15 cellular contexts compared by ENCODE assay signal in the genomic region with DNA sequence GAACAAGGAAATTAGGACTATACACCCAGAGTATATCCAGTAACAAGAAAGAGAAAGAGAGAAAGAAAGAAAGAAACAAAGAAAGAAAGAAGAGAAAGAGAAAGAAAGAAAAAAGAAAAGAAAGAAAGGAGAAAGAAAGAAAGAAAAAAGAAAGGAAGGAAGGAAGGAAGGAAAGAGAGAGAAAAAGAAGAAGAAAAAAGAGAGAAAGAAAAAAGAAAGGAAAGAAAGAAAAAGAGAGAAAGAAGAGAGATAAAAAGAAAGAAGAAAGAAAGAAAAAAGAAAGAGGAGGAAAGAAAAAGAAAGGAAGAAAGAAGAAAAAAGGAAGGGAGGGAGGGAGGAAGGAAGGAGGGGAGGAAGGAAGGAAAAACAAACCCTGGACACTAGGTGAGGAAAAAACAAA.
DNase-seq lines count a peak whose midpoint lies in the region; ATAC-seq and TF ChIP-seq lines count a peak whose summit lies in the region.
"Had no signal": no experiment of that assay in that cellular context is flagged by ENCODE, and none has a peak within 500 bp of the region (broad histone marks: within the 10 kb centered on the region; RNA-seq: fewer than 3 reads in every experiment).

No MANE protein-coding gene starts in this region.

- peaks cover under 1% of the 10 kb centered on the region for H3K9me3 Mint-ChIP-seq in activated CD8-positive, alpha-beta T cell treated with anti-CD3 and anti-CD28 coated beads for 36 hours
- H3K9me3 Mint-ChIP-seq in activated CD8-positive, alpha-beta T cell treated with anti-CD3 and anti-CD28 coated beads, Interleukin-2, amount 10 ng/mL, durations not matched to agents 7 days and 5 days (ENCODE audit: insufficient read depth) = peaks cover 8% of the 10 kb centered on the region
- no peaks in the 10 kb centered on the region for H3K9me3 Mint-ChIP-seq in CD4-positive, alpha-beta T cell

- CTCF ChIA-PET in activated CD8-positive, alpha-beta T cell treated with anti-CD3 and anti-CD28 coated beads for 36 hours (lab: Charles Lee) = no interaction called here
- CTCF ChIA-PET in activated CD8-positive, alpha-beta T cell treated with anti-CD3 and anti-CD28 coated beads, Interleukin-2, amount 10 ng/mL, durations not matched to agents 7 days and 5 days (lab: Charles Lee) = no interaction called here
- CTCF ChIA-PET in CD4-positive, alpha-beta T cell (lab: Charles Lee) = interaction anchor here (1.8 kb wide), 1 partner anchor 9 kb away, joined by 3 read pairs; no protein-coding TSS in a partner anchor
- CTCF ChIA-PET in HEK293 (lab: Yijun Ruan, JAX) = no interaction called here

- no peaks in the 10 kb centered on the region for H3K9me3 ChIP-seq in CD4-positive, alpha-beta T cell (ENCODE audit: control insufficient read depth, low read length)
- H3K9me3 ChIP-seq in HEK293 (ENCODE audit: control insufficient read depth, insufficient read depth, low read depth, low read length) = no peaks in the 10 kb centered on the region
- H3K9me3 ChIP-seq: A549, Caco-2 had no signal

- no peak overlapping the region for H3K4me3 ChIP-seq in HEK293 (ENCODE audit: low read depth, low read length)
- H3K4me3 ChIP-seq: A549, BLaER1 had no signal

- H3K27me3 ChIP-seq in CD4-positive, alpha-beta T cell (ENCODE audit: control insufficient read depth, insufficient read depth, low read length) = no peaks in the 10 kb centered on the region
- H3K27me3 ChIP-seq: BLaER1 had no signal

- intact Hi-C loops in activated CD8-positive, alpha-beta T cell treated with anti-CD3 and anti-CD28 coated beads for 36 hours (cut with micrococcal nuclease) = no loop called here
- intact Hi-C loops in CD4-positive, alpha-beta T cell (cut with DNase I, micrococcal nuclease) = no loop called here

- DNase-seq in activated CD8-positive, alpha-beta T cell treated with anti-CD3 and anti-CD28 coated beads for 36 hours = no peak
- no peak for DNase-seq in activated CD8-positive, alpha-beta T cell treated with anti-CD3 and anti-CD28 coated beads, Interleukin-2, amount 10 ng/mL, durations not matched to agents 7 days and 5 days
- no peak for DNase-seq in CD4-positive, alpha-beta T cell
- no peak for DNase-seq in NCI-H1048 (lab: John Stamatoyannopoulos, UW)
- DNase-seq: AML-193, Caco-2, HCEC 1CT, HFFc6 had no signal

- H3K36me3 ChIP-seq in HEK293 (ENCODE audit: control insufficient read depth in 2 of 2, insufficient read depth in 1 of 2, low read length in 2 of 2) = no peaks in the 10 kb centered on the region
- H3K36me3 ChIP-seq: BLaER1 had no signal

- no peak overlapping the region for H3K27ac ChIP-seq in CD4-positive, alpha-beta T cell (ENCODE audit: low read depth, low read length)
- no peak overlapping the region for H3K27ac ChIP-seq in HEK293 (ENCODE audit: extremely low read depth, low read depth, low read length)
- H3K27ac ChIP-seq: 22Rv1, A549, BLaER1, KMS-11 had no signal

- H3K36me3 Mint-ChIP-seq in activated CD8-positive, alpha-beta T cell treated with anti-CD3 and anti-CD28 coated beads for 36 hours (ENCODE audit: low read depth) = no peaks in the 10 kb centered on the region
- no peaks in the 10 kb centered on the region for H3K36me3 Mint-ChIP-seq in activated CD8-positive, alpha-beta T cell treated with anti-CD3 and anti-CD28 coated beads, Interleukin-2, amount 10 ng/mL, durations not matched to agents 7 days and 5 days (ENCODE audit: low read depth)
- no peaks in the 10 kb centered on the region for H3K36me3 Mint-ChIP-seq in CD4-positive, alpha-beta T cell (ENCODE audit: low read depth)

- no peak overlapping the region for H3K27ac Mint-ChIP-seq in activated CD8-positive, alpha-beta T cell treated with anti-CD3 and anti-CD28 coated beads for 36 hours
- H3K27ac Mint-ChIP-seq in activated CD8-positive, alpha-beta T cell treated with anti-CD3 and anti-CD28 coated beads, Interleukin-2, amount 10 ng/mL, durations not matched to agents 7 days and 5 days = no peak overlapping the region
- H3K27ac Mint-ChIP-seq in CD4-positive, alpha-beta T cell = no peak overlapping the region
- H3K27ac Mint-ChIP-seq: HFFc6 had no signal

- H3K4me1 Mint-ChIP-seq in activated CD8-positive, alpha-beta T cell treated with anti-CD3 and anti-CD28 coated beads for 36 hours (ENCODE audit: low read depth) = peaks cover 4% of the 10 kb centered on the region
- peaks cover 8% of the 10 kb centered on the region for H3K4me1 Mint-ChIP-seq in activated CD8-positive, alpha-beta T cell treated with anti-CD3 and anti-CD28 coated beads, Interleukin-2, amount 10 ng/mL, durations not matched to agents 7 days and 5 days (ENCODE audit: low read depth)
- no peaks in the 10 kb centered on the region for H3K4me1 Mint-ChIP-seq in CD4-positive, alpha-beta T cell (ENCODE audit: low read depth)

- POLR2A ChIA-PET in activated CD8-positive, alpha-beta T cell treated with anti-CD3 and anti-CD28 coated beads for 36 hours (lab: Charles Lee) = no interaction called here
- POLR2A ChIA-PET in activated CD8-positive, alpha-beta T cell treated with anti-CD3 and anti-CD28 coated beads, Interleukin-2, amount 10 ng/mL, durations not matched to agents 7 days and 5 days (lab: Charles Lee) = no interaction called here
- POLR2A ChIA-PET in CD4-positive, alpha-beta T cell (lab: Charles Lee) = no interaction called here
- POLR2A ChIA-PET in HEK293 (lab: Yijun Ruan, JAX) = no interaction called here

- no peaks in the 10 kb centered on the region for H3K27me3 Mint-ChIP-seq in activated CD8-positive, alpha-beta T cell treated with anti-CD3 and anti-CD28 coated beads for 36 hours
- H3K27me3 Mint-ChIP-seq in activated CD8-positive, alpha-beta T cell treated with anti-CD3 and anti-CD28 coated beads, Interleukin-2, amount 10 ng/mL, durations not matched to agents 7 days and 5 days (ENCODE audit: low read depth) = no peaks in the 10 kb centered on the region
- no peaks in the 10 kb centered on the region for H3K27me3 Mint-ChIP-seq in CD4-positive, alpha-beta T cell

- no peak for ATAC-seq in activated CD8-positive, alpha-beta T cell treated with anti-CD3 and anti-CD28 coated beads for 36 hours
- ATAC-seq in activated CD8-positive, alpha-beta T cell treated with anti-CD3 and anti-CD28 coated beads, Interleukin-2, amount 10 ng/mL, durations not matched to agents 7 days and 5 days = no peak
- ATAC-seq in CD4-positive, alpha-beta T cell (ENCODE audit: poor library complexity) = no peak
- ATAC-seq in HG03097 (IDR thresholded peaks at IDR 0.05; ENCODE audit: low FRiP score, unreplicated experiment) (no peak), HG02571 (IDR thresholded peaks at IDR 0.05; ENCODE audit: unreplicated experiment) (no peak)
- ATAC-seq: A549 had no signal

- H3K4me3 Mint-ChIP-seq in activated CD8-positive, alpha-beta T cell treated with anti-CD3 and anti-CD28 coated beads for 36 hours = no peak overlapping the region
- no peak overlapping the region for H3K4me3 Mint-ChIP-seq in activated CD8-positive, alpha-beta T cell treated with anti-CD3 and anti-CD28 coated beads, Interleukin-2, amount 10 ng/mL, durations not matched to agents 7 days and 5 days
- no peak overlapping the region for H3K4me3 Mint-ChIP-seq in CD4-positive, alpha-beta T cell
- H3K4me3 Mint-ChIP-seq: HFFc6 had no signal

- no peaks in the 10 kb centered on the region for H3K4me1 ChIP-seq in HEK293 (ENCODE audit: control insufficient read depth, insufficient read depth, low read length)
- H3K4me1 ChIP-seq: A549, Caco-2 had no signal

- TF ChIP-seq CTCF in activated CD8-positive, alpha-beta T cell treated with anti-CD3 and anti-CD28 coated beads for 36 hours (IDR thresholded peaks at IDR 0.05) = peak; percentile 35
- TF ChIP-seq CTCF in CD4-positive, alpha-beta T cell (IDR thresholded peaks at IDR 0.05) = peak; percentile 28
- no peak for TF ChIP-seq CTCF in HEK293 (tag by site-specific recombination; IDR thresholded peaks at IDR 0.05)

TF ChIP-seq in HEK293, 187 proteins besides CTCF, POLR2A, EP300 and RAD21:
- TF ChIP-seq ZNF140 (tag by site-specific recombination; IDR thresholded peaks at IDR 0.05) = no peak
- peak; percentile 67 for TF ChIP-seq ZNF366 (tag by site-specific recombination; conservative IDR thresholded peaks at IDR 0.05)
